In the genomic region with DNA sequence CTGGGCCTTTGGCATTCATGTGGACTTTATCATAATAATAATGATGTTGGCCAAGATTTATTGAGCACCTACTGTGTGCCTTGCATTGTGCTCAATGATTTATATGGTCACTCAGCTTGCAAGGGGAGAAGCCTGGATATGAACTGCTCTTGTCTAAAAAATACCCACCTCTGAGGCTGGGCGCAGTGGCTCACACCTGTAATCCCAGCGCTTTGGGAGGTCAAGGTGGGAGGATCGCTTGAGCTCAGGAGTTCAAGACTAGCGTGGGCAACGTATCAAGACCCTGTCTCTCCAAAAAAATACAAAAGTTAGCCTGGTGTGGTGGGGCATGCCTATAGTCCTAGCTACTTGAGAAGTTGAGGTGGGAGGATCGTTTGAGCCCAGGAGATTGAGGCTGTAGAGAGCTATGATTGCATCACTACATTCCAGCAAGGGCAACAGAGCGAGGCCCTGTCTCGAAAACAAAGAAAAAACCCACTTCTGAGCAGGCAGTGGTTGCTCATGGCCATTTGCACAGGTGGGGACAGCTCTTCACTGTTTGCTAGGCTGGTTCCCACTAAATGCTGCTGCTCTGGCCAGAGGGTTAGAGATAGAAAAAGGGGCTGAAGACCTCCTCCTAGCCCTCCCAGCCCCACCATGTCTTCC, we compare ENCODE assay signal across 2 cellular contexts.
TF ChIP-seq lines count a peak whose summit lies in the region.

No MANE protein-coding gene starts in this region.

TF ChIP-seq in HCT116, 20 proteins besides CTCF, POLR2A, EP300 and RAD21 (continued from another document):
- no peak for TF ChIP-seq ZNF274 (IDR thresholded peaks at IDR 0.05; ENCODE audit: low read depth, low read length)
- TF ChIP-seq, protein P1, sequence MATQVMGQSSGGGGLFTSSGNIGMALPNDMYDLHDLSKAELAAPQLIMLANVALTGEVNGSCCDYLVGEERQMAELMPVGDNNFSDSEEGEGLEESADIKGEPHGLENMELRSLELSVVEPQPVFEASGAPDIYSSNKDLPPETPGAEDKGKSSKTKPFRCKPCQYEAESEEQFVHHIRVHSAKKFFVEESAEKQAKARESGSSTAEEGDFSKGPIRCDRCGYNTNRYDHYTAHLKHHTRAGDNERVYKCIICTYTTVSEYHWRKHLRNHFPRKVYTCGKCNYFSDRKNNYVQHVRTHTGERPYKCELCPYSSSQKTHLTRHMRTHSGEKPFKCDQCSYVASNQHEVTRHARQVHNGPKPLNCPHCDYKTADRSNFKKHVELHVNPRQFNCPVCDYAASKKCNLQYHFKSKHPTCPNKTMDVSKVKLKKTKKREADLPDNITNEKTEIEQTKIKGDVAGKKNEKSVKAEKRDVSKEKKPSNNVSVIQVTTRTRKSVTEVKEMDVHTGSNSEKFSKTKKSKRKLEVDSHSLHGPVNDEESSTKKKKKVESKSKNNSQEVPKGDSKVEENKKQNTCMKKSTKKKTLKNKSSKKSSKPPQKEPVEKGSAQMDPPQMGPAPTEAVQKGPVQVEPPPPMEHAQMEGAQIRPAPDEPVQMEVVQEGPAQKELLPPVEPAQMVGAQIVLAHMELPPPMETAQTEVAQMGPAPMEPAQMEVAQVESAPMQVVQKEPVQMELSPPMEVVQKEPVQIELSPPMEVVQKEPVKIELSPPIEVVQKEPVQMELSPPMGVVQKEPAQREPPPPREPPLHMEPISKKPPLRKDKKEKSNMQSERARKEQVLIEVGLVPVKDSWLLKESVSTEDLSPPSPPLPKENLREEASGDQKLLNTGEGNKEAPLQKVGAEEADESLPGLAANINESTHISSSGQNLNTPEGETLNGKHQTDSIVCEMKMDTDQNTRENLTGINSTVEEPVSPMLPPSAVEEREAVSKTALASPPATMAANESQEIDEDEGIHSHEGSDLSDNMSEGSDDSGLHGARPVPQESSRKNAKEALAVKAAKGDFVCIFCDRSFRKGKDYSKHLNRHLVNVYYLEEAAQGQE (IDR thresholded peaks at IDR 0.05; ENCODE audit: low read depth) = no peak
- TF ChIP-seq, protein P2, sequence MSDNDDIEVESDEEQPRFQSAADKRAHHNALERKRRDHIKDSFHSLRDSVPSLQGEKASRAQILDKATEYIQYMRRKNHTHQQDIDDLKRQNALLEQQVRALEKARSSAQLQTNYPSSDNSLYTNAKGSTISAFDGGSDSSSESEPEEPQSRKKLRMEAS (IDR thresholded peaks at IDR 0.05) = no peak

TF ChIP-seq in WTC11, 78 proteins besides CTCF, POLR2A, EP300 and RAD21 (continued from another document):
- TF ChIP-seq, protein P3, sequence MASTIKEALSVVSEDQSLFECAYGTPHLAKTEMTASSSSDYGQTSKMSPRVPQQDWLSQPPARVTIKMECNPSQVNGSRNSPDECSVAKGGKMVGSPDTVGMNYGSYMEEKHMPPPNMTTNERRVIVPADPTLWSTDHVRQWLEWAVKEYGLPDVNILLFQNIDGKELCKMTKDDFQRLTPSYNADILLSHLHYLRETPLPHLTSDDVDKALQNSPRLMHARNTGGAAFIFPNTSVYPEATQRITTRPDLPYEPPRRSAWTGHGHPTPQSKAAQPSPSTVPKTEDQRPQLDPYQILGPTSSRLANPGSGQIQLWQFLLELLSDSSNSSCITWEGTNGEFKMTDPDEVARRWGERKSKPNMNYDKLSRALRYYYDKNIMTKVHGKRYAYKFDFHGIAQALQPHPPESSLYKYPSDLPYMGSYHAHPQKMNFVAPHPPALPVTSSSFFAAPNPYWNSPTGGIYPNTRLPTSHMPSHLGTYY (CRISPR knock-in tag; IDR thresholded peaks at IDR 0.05) = no peak
- TF ChIP-seq, protein P4, sequence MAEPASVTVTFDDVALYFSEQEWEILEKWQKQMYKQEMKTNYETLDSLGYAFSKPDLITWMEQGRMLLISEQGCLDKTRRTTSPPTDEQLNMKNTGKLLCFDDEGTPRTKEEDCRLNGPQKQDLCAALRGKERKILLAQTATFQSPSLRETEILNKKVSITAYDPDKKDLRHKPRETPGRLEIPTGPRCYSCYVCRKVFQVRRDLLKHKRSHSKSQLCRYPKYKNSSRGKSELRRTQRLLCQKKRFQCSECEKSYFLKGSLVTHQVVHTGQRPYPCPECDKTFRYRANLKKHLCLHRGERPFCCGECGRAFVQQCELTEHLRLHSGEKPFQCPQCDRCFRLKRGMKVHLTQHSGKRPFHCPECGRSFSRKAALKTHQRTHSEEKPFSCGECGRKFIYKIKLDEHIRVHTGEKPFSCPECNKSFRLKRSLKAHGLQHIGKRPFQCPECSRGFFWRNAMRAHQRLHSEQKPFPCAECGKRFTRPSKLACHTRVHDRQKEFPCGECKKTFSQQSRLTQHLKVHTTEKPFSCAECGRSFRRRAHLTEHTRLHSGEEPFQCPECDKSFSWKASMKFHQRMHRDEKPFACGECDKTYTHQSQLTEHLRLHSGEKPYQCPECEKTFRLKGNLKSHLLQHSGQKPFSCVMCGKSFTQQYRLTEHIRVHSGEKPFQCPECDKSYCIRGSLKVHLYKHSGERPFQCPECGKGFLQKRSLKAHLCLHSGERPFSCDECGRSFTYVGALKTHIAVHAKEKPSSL (CRISPR knock-in tag; conservative IDR thresholded peaks at IDR 0.05) = no peak
